ENCODE assay signal across 8 cellular contexts in genomic region chr10:72319416-72320254, GRCh38. TPM values are rescaled to one million over a fixed set of nuclear protein-coding genes. Genes with fewer than 3 reads are reported as not detected.
DNase-seq lines count a peak whose midpoint lies in the region; ATAC-seq and TF ChIP-seq lines count a peak whose summit lies in the region.

No MANE protein-coding gene starts in this region.

- POLR2A ChIA-PET in activated B cell treated with CpG ODN at 0.5 μM for 24 hours (lab: Charles Lee): interaction anchor here (0.6 to 35.9 kb wide), 26 partner anchors 8 to 547 kb away, joined by 3 to 1996 read pairs (median 11); partner anchors contain the start of genes ANAPC16, ASCC1, DDIT4 and SPOCK2

- peaks cover 86% of the 10 kb centered on the region for H3K4me1 Mint-ChIP-seq in activated B cell treated with CpG ODN at 0.5 μM for 24 hours

- TF ChIP-seq CTCF in activated B cell treated with CpG ODN at 0.5 μM for 24 hours (IDR thresholded peaks at IDR 0.05): no peak
- no peak for TF ChIP-seq CTCF in kidney epithelial cell (IDR thresholded peaks at IDR 0.05; ENCODE audit: insufficient read depth, low read length, poor library complexity, severe bottlenecking)

- no peaks in the 10 kb centered on the region for H3K9me3 Mint-ChIP-seq in activated B cell treated with CpG ODN at 0.5 μM for 24 hours

- CTCF ChIA-PET in activated B cell treated with CpG ODN at 0.5 μM for 24 hours (lab: Charles Lee): interaction anchor here (0.6 to 4.5 kb wide), 9 partner anchors 8 to 194 kb away, joined by 3 to 33 read pairs (median 7); partner anchors contain the start of genes ANAPC16, ASCC1 and DDIT4

- no peaks in the 10 kb centered on the region for H3K27me3 ChIP-seq in kidney epithelial cell (ENCODE audit: control insufficient read depth, insufficient read depth, low read length)

- peak overlapping the region; percentile 98 for H3K27ac Mint-ChIP-seq in activated B cell treated with CpG ODN at 0.5 μM for 24 hours

- ATAC-seq in HG02852 (IDR thresholded peaks at IDR 0.05; ENCODE audit: unreplicated experiment) (peak; percentile 47), activated B cell treated with CpG ODN at 0.5 μM for 24 hours (ENCODE audit: low read depth) (peak; percentile 52)

- H3K4me3 ChIP-seq in kidney epithelial cell (ENCODE audit: low read depth, low read length): no peak overlapping the region

- H3K27ac ChIP-seq in caudate nucleus (ENCODE audit: low read depth, low read length): peak overlapping the region; percentile 98

- no peaks in the 10 kb centered on the region for H3K36me3 ChIP-seq in kidney epithelial cell (ENCODE audit: control insufficient read depth, insufficient read depth, low read length)

- H3K27me3 Mint-ChIP-seq in activated B cell treated with CpG ODN at 0.5 μM for 24 hours: no peaks in the 10 kb centered on the region

- H3K4me3 Mint-ChIP-seq in activated B cell treated with CpG ODN at 0.5 μM for 24 hours: peak overlapping the region; percentile 81

- no peaks in the 10 kb centered on the region for H3K36me3 Mint-ChIP-seq in activated B cell treated with CpG ODN at 0.5 μM for 24 hours (ENCODE audit: low read depth)

- intact Hi-C loops in activated B cell treated with CpG ODN at 0.5 μM for 24 hours (cut with micrococcal nuclease): loop anchor here (1.0 kb wide), 7 partner anchors 11 to 101 kb away; partner anchors contain the start of gene DDIT4

- DNase-seq in DMS 273 (lab: John Stamatoyannopoulos, UW; ENCODE audit: unreplicated experiment): peak; percentile 93
- DNase-seq in DMS 273 treated with DMSO at 0.1 percent for 48 hours (lab: John Stamatoyannopoulos, UW): no peak
- DNase-seq in NCI-H2081 treated with DMSO at 0.1 percent for 48 hours (lab: John Stamatoyannopoulos, UW): peak; percentile 28
- DNase-seq in activated B cell treated with CpG ODN at 0.5 μM for 24 hours: peak; percentile 87
- DNase-seq in caudate nucleus (lab: John Stamatoyannopoulos, UW): peak in 55 of 61 donors; percentile 16 to 93 (median 67)
- peak; percentile 69 for DNase-seq in kidney epithelial cell (ENCODE audit: low read depth)
- DNase-seq in stimulated activated CD4-positive, alpha-beta T cell treated with anti-CD3 and anti-CD28 coated beads, Interleukin-15, amount 100 ng/mL, for 48 hours (ENCODE audit: low read depth in 2 of 2): peak; percentile 84 to 87

RNA-seq across cellular contexts. Expression of gene DNAJB12, which starts 35.1 kb away (rescaled TPM):
- total RNA-seq in activated B cell treated with CpG ODN at 0.5 μM for 24 hours (39.0 and 39.9 TPM in 2 replicates), kidney epithelial cell (34.4 and 37.9 TPM in 2 replicates)

RNA-seq across cellular contexts. Expression of gene DDIT4, which starts 45.9 kb away (rescaled TPM):
- total RNA-seq in activated B cell treated with CpG ODN at 0.5 μM for 24 hours (175 and 180 TPM in 2 replicates), kidney epithelial cell (278 and 280 TPM in 2 replicates)
